Comparison of ENCODE assay signal across 15 cellular contexts in the genomic region with DNA sequence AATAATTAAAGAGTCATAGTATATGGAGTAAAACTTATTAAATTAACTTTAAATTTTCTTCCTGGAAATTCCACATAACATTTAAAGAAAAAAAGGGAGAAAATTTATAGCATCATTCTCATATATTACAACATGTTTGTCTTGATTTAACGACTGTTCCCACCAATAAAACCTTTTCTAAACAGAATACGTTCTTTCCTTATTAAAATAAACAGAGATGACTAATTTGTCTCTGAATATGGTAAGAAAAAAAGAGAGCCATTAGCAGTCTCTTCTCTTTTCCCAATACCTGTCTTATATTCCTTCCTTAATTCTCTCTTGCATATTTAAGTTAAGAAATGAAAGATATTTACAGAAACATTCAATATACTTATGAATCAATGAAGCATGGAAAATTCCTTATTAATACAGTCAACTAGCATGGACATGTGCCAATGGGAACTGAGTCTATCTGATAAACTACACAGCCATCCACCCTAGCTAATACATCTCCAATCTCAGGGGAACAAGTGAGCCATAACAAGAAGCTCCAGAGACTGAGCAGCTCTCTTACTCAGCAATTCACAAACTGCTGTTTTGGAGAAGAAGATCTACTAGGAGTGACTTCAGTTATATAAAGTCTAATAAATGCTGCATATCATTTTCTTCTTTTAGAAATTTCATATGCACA.
"Had no signal": no experiment of that assay in that cellular context is flagged by ENCODE, and none has a peak within 500 bp of the region (broad histone marks: within the 10 kb centered on the region; RNA-seq: fewer than 3 reads in every experiment).

No MANE protein-coding gene starts in this region.

- ATAC-seq: activated CD4-positive, CD25-positive, alpha-beta regulatory T cell treated with anti-CD3 and anti-CD28 coated beads, Interleukin-2, amount 50 U/mL, for 24 hours; esophagus mucosa; left ventricle myocardium superior; natural killer cell treated with Interleukin-12 subunit alpha and Interleukin-12 subunit beta and Interleukin-15 and Interleukin-18, amount 100 ng/mL, for 72 hours; stimulated activated memory B cell treated with anti-CD40 and anti-IgM and Interleukin-4, amounts not matched to agents 10 μg/mL and 1 μg/mL and 100 μg/mL, for 72 hours had no signal

- H3K4me3 ChIP-seq: coronary artery, thyroid gland had no signal

- DNase-seq: activated CD4-positive, alpha-beta T cell treated with anti-CD3 and anti-CD28 coated beads, Interleukin-2, amount 50 U/mL, for 1 hour; activated naive CD8-positive, alpha-beta T cell treated with anti-CD3 and anti-CD28 coated beads for 36 hours; amygdala; central memory CD4-positive, alpha-beta T cell; hypothalamus; kidney glomerular epithelial cell; left ventricle myocardium superior; stimulated activated CD4-positive, alpha-beta T cell treated with anti-CD3 and anti-CD28 coated beads, Interleukin-12 subunit alpha, Interleukin-12 subunit beta, amount 100 ng/mL, for 4 hours; stimulated activated CD4-positive, alpha-beta T cell treated with anti-CD3 and anti-CD28 coated beads, Interleukin-2, amount 100 ng/mL, for 48 hours; thyroid gland had no signal
